Comparison of ENCODE assay signal across 2 cellular contexts in genomic region chr16:53541326-53541725, GRCh38.
TF ChIP-seq lines count a peak whose summit lies in the region.

No MANE protein-coding gene starts in this region.

TF ChIP-seq in IMR-90, 13 proteins besides CTCF, POLR2A, EP300 and RAD21 (continued from another document):
- TF ChIP-seq NFE2L2 (IDR thresholded peaks at IDR 0.05; ENCODE audit: low read depth, low read length) (no peak), MAZ (IDR thresholded peaks at IDR 0.05; ENCODE audit: borderline replicate concordance, low read depth, low read length) (no peak), MAFK (IDR thresholded peaks at IDR 0.05; ENCODE audit: low read depth, low read length) (no peak), SMC3 (IDR thresholded peaks at IDR 0.05; ENCODE audit: low read depth, low read length) (no peak), USF2 (IDR thresholded peaks at IDR 0.05; ENCODE audit: low read depth, low read length) (no peak), BHLHE40 (IDR thresholded peaks at IDR 0.05; ENCODE audit: low read depth, low read length) (no peak), CHD1 (IDR thresholded peaks at IDR 0.05; ENCODE audit: low read depth, low read length) (no peak), CEBPB (IDR thresholded peaks at IDR 0.05; ENCODE audit: low read depth, low read length) (no peak), FOS (IDR thresholded peaks at IDR 0.05; ENCODE audit: low read depth, low read length) (no peak), RFX5 (IDR thresholded peaks at IDR 0.05; ENCODE audit: low read depth, low read length) (no peak)
TF ChIP-seq in IMR-90: peak in this region for 0.

TF ChIP-seq in SK-N-SH treated with all-trans-retinoic acid at 6 μM for 48 hours, 23 proteins besides CTCF, POLR2A, EP300 and RAD21:
- TF ChIP-seq, protein P1, sequence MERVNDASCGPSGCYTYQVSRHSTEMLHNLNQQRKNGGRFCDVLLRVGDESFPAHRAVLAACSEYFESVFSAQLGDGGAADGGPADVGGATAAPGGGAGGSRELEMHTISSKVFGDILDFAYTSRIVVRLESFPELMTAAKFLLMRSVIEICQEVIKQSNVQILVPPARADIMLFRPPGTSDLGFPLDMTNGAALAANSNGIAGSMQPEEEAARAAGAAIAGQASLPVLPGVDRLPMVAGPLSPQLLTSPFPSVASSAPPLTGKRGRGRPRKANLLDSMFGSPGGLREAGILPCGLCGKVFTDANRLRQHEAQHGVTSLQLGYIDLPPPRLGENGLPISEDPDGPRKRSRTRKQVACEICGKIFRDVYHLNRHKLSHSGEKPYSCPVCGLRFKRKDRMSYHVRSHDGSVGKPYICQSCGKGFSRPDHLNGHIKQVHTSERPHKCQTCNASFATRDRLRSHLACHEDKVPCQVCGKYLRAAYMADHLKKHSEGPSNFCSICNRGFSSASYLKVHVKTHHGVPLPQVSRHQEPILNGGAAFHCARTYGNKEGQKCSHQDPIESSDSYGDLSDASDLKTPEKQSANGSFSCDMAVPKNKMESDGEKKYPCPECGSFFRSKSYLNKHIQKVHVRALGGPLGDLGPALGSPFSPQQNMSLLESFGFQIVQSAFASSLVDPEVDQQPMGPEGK (CRISPR knock-in tag; IDR thresholded peaks at IDR 0.05; ENCODE audit: borderline replicate concordance) = no peak
- TF ChIP-seq, protein P2, sequence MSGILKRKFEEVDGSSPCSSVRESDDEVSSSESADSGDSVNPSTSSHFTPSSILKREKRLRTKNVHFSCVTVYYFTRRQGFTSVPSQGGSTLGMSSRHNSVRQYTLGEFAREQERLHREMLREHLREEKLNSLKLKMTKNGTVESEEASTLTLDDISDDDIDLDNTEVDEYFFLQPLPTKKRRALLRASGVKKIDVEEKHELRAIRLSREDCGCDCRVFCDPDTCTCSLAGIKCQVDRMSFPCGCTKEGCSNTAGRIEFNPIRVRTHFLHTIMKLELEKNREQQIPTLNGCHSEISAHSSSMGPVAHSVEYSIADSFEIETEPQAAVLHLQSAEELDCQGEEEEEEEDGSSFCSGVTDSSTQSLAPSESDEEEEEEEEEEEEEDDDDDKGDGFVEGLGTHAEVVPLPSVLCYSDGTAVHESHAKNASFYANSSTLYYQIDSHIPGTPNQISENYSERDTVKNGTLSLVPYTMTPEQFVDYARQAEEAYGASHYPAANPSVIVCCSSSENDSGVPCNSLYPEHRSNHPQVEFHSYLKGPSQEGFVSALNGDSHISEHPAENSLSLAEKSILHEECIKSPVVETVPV (CRISPR knock-in tag; IDR thresholded peaks at IDR 0.05) = no peak
- no peak for TF ChIP-seq SNAI2 (CRISPR knock-in tag; IDR thresholded peaks at IDR 0.05)
- TF ChIP-seq, protein P3, sequence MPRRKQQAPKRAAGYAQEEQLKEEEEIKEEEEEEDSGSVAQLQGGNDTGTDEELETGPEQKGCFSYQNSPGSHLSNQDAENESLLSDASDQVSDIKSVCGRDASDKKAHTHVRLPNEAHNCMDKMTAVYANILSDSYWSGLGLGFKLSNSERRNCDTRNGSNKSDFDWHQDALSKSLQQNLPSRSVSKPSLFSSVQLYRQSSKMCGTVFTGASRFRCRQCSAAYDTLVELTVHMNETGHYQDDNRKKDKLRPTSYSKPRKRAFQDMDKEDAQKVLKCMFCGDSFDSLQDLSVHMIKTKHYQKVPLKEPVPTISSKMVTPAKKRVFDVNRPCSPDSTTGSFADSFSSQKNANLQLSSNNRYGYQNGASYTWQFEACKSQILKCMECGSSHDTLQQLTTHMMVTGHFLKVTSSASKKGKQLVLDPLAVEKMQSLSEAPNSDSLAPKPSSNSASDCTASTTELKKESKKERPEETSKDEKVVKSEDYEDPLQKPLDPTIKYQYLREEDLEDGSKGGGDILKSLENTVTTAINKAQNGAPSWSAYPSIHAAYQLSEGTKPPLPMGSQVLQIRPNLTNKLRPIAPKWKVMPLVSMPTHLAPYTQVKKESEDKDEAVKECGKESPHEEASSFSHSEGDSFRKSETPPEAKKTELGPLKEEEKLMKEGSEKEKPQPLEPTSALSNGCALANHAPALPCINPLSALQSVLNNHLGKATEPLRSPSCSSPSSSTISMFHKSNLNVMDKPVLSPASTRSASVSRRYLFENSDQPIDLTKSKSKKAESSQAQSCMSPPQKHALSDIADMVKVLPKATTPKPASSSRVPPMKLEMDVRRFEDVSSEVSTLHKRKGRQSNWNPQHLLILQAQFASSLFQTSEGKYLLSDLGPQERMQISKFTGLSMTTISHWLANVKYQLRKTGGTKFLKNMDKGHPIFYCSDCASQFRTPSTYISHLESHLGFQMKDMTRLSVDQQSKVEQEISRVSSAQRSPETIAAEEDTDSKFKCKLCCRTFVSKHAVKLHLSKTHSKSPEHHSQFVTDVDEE (CRISPR knock-in tag; IDR thresholded peaks at IDR 0.05) = no peak
- TF ChIP-seq CSDC2 (CRISPR knock-in tag; IDR thresholded peaks at IDR 0.05) = no peak
- no peak for TF ChIP-seq ISL1 (CRISPR knock-in tag; IDR thresholded peaks at IDR 0.05)
- no peak for TF ChIP-seq ZFP30 (CRISPR knock-in tag; IDR thresholded peaks at IDR 0.05)
- no peak for TF ChIP-seq TCF4 (CRISPR knock-in tag; IDR thresholded peaks at IDR 0.05; ENCODE audit: borderline replicate concordance)
- TF ChIP-seq ESRRG (CRISPR knock-in tag; IDR thresholded peaks at IDR 0.05) = no peak
- no peak for TF ChIP-seq BACH2 (CRISPR knock-in tag; IDR thresholded peaks at IDR 0.05; ENCODE audit: borderline replicate concordance)
- no peak for TF ChIP-seq TOX (CRISPR knock-in tag; IDR thresholded peaks at IDR 0.05; ENCODE audit: borderline replicate concordance)
- no peak for TF ChIP-seq RARB (CRISPR knock-in tag; IDR thresholded peaks at IDR 0.05)
- TF ChIP-seq POU6F1 (CRISPR knock-in tag; IDR thresholded peaks at IDR 0.05; ENCODE audit: borderline replicate concordance, low read depth) = no peak
- TF ChIP-seq ZNF565 (CRISPR knock-in tag; conservative IDR thresholded peaks at IDR 0.05; ENCODE audit: low read depth) = no peak
- TF ChIP-seq ZNF8 (CRISPR knock-in tag; IDR thresholded peaks at IDR 0.05) = no peak
- TF ChIP-seq OSR1 (CRISPR knock-in tag; IDR thresholded peaks at IDR 0.05) = no peak
- TF ChIP-seq PPARA (CRISPR knock-in tag; IDR thresholded peaks at IDR 0.05; ENCODE audit: borderline replicate concordance) = no peak
TF ChIP-seq in SK-N-SH treated with all-trans-retinoic acid at 6 μM for 48 hours: peak in this region for 0.
